ENCODE assay signal across 9 cellular contexts in the genomic region with DNA sequence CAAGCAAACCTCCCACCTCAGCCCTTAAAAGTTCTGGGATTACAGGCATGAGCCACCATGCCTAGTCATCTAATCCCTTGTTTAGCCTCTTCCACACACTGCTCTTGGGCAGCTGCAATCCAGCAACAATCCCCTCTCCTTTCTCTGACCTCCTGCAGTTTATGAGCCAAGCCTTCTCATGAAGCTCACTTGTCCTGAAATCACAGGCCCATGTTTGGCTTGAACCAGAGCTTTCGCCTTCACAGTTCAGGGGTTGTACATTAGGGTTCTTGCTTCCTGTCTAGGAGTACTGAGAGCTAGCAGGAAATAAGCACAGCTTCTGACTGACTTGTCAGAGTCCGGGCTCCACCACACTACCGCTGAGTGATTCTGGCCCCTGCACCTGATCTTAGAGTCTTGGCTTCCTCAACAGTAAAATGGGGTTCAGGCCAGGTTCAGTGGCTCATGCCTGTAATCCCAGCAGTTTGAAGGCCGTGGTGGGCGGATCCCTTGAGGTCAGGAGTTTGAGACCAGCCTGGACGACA. TPM values are rescaled to one million over a fixed set of nuclear protein-coding genes. Genes with fewer than 3 reads are reported as not detected.
A peak's percentile ranks its signal among the peaks of the same experiment; 100 is the strongest.
DNase-seq lines count a peak whose midpoint lies in the region; ATAC-seq and TF ChIP-seq lines count a peak whose summit lies in the region.
"Had no signal": no experiment of that assay in that cellular context is flagged by ENCODE, and none has a peak within 500 bp of the region (broad histone marks: within the 10 kb centered on the region; RNA-seq: fewer than 3 reads in every experiment).

No MANE protein-coding gene starts in this region.

- no peak overlapping the region for H3K4me3 ChIP-seq in mammary epithelial cell (replicated peaks in 1 of 3; ENCODE audit: insufficient read depth in 1 of 3, low read depth in 2 of 3, low read length in 3 of 3)
- H3K4me3 ChIP-seq in gastrocnemius medialis: no peak overlapping the region

- H4K20me1 ChIP-seq in mammary epithelial cell (ENCODE audit: insufficient read depth, low read length): no peaks in the 10 kb centered on the region

- H3K27ac Mint-ChIP-seq in activated CD4-positive, alpha-beta memory T cell treated with anti-CD3 and anti-CD28 coated beads, Interleukin-2, amount 10 ng/mL, durations not matched to agents 7 days and 5 days: peak overlapping the region; percentile 89

- no peak overlapping the region for H3K27ac ChIP-seq in mammary epithelial cell (ENCODE audit: insufficient read depth, low read depth, low read length)
- no peak overlapping the region for H3K27ac ChIP-seq in gastrocnemius medialis
- H3K27ac ChIP-seq: neutrophil had no signal

- H3K27me3 ChIP-seq in mammary epithelial cell (ENCODE audit: insufficient read depth, low read length) (no peaks in the 10 kb centered on the region), gastrocnemius medialis (no peaks in the 10 kb centered on the region)
- H3K27me3 ChIP-seq: neutrophil had no signal

- CTCF ChIA-PET in activated CD4-positive, alpha-beta memory T cell treated with anti-CD3 and anti-CD28 coated beads, Interleukin-2, amount 10 ng/mL, durations not matched to agents 7 days and 5 days (lab: Charles Lee): interaction anchor here (0.9 to 2.0 kb wide), 9 partner anchors 12 to 144 kb away, joined by 4 to 11 read pairs (median 5); a partner anchor contains a TSS
- CTCF ChIA-PET in mammary epithelial cell (lab: Charles Lee; ENCODE audit: low non-redundant PET): no interaction called here

- TF ChIP-seq POLR2A in gastrocnemius medialis (IDR thresholded peaks at IDR 0.05): no peak

- H3K4me1 ChIP-seq in mammary epithelial cell (ENCODE audit: insufficient read depth, low read length): no peaks in the 10 kb centered on the region
- H3K4me1 ChIP-seq in gastrocnemius medialis: no peaks in the 10 kb centered on the region

- WGBS in mammary epithelial cell (ENCODE audit: low coverage, missing lambda C conversion rate): 94% methylated on average over 6 of the region's 6 CpGs

- no peak for TF ChIP-seq CTCF in mammary epithelial cell (conservative IDR thresholded peaks at IDR 0.05 in 1 of 2, IDR thresholded peaks at IDR 0.05 in 1 of 2; ENCODE audit: extremely low read depth in 1 of 2, insufficient read depth in 1 of 2, low read depth in 1 of 2, low read length in 2 of 2)
- no peak for TF ChIP-seq CTCF in gastrocnemius medialis (IDR thresholded peaks at IDR 0.05 in 4 of 5, conservative IDR thresholded peaks at IDR 0.05 in 1 of 5)
- TF ChIP-seq CTCF in omental fat pad (IDR thresholded peaks at IDR 0.05): no peak

- dilution Hi-C loops in mammary epithelial cell (cut with HindIII; ENCODE audit: low sequenced_read_pairs): no loop called here

- in situ Hi-C loops in mammary epithelial cell (cut with MboI; ENCODE audit: low sequenced_read_pairs in 2 of 2): no loop called here
- in situ Hi-C loops in gastrocnemius medialis (cut with MboI; ENCODE audit: low sequenced_read_pairs in 4 of 4): loop anchor here in 1 of 4 donors (25.0 kb wide), 1 partner anchor 109 kb away; no protein-coding TSS in a partner anchor

- no peak overlapping the region for H3K4me3 Mint-ChIP-seq in activated CD4-positive, alpha-beta memory T cell treated with anti-CD3 and anti-CD28 coated beads, Interleukin-2, amount 10 ng/mL, durations not matched to agents 7 days and 5 days

- intact Hi-C loops in mammary epithelial cell (cut with micrococcal nuclease): no loop called here
- intact Hi-C loops in gastrocnemius medialis (cut with DNase I; ENCODE audit: low total_unique reads): no loop called here

- POLR2A ChIA-PET in activated CD4-positive, alpha-beta memory T cell treated with anti-CD3 and anti-CD28 coated beads, Interleukin-2, amount 10 ng/mL, durations not matched to agents 7 days and 5 days (lab: Charles Lee): interaction anchor here (0.6 to 2.8 kb wide), 16 partner anchors 9 to 275 kb away, joined by 3 to 19 read pairs (median 4); a partner anchor contains a TSS

- H3K79me2 ChIP-seq in mammary epithelial cell (ENCODE audit: insufficient read depth, low read length): no peaks in the 10 kb centered on the region

- H3K9me3 ChIP-seq in mammary epithelial cell (replicated peaks; ENCODE audit: insufficient read depth, low read length) (no peaks in the 10 kb centered on the region), gastrocnemius medialis (no peaks in the 10 kb centered on the region)
- H3K9me3 ChIP-seq: neutrophil had no signal

- H3K27me3 Mint-ChIP-seq in activated CD4-positive, alpha-beta memory T cell treated with anti-CD3 and anti-CD28 coated beads, Interleukin-2, amount 10 ng/mL, durations not matched to agents 7 days and 5 days: no peaks in the 10 kb centered on the region

- no peak overlapping the region for H3K4me2 ChIP-seq in mammary epithelial cell (ENCODE audit: insufficient read depth, low read depth, low read length)

- no peaks in the 10 kb centered on the region for H3K36me3 Mint-ChIP-seq in activated CD4-positive, alpha-beta memory T cell treated with anti-CD3 and anti-CD28 coated beads, Interleukin-2, amount 10 ng/mL, durations not matched to agents 7 days and 5 days (ENCODE audit: low read depth)

- peak; percentile 67 for DNase-seq in activated CD4-positive, alpha-beta memory T cell treated with anti-CD3 and anti-CD28 coated beads, Interleukin-2, amount 10 ng/mL, durations not matched to agents 7 days and 5 days
- DNase-seq in stimulated activated CD4-positive, alpha-beta T cell treated with anti-CD3 and anti-CD28 coated beads, Interleukin-12 subunit alpha, Interleukin-12 subunit beta, amount 100 ng/mL, for 4 hours: peak; percentile 11
- DNase-seq in OCI-M2 (lab: John Stamatoyannopoulos, UW; ENCODE audit: unreplicated experiment) (no peak), mammary epithelial cell (no peak), gastrocnemius medialis (no peak), omental fat pad (ENCODE audit: low spot score) (no peak)

- H3K36me3 ChIP-seq in mammary epithelial cell (ENCODE audit: insufficient read depth, low read length) (no peaks in the 10 kb centered on the region), gastrocnemius medialis (no peaks in the 10 kb centered on the region)
- H3K36me3 ChIP-seq: neutrophil had no signal

- no peak overlapping the region for H2AFZ ChIP-seq in mammary epithelial cell (ENCODE audit: low read depth, low read length)

- H3K9ac ChIP-seq in mammary epithelial cell (ENCODE audit: insufficient read depth, low read length): no peak overlapping the region

- peaks cover 21% of the 10 kb centered on the region for H3K4me1 Mint-ChIP-seq in activated CD4-positive, alpha-beta memory T cell treated with anti-CD3 and anti-CD28 coated beads, Interleukin-2, amount 10 ng/mL, durations not matched to agents 7 days and 5 days

- BruUV-seq in mammary epithelial cell (replicated peaks; lab: Mats Ljungman, UMichigan): no TSS peak

- H3K9me3 Mint-ChIP-seq in activated CD4-positive, alpha-beta memory T cell treated with anti-CD3 and anti-CD28 coated beads, Interleukin-2, amount 10 ng/mL, durations not matched to agents 7 days and 5 days: no peaks in the 10 kb centered on the region

- ATAC-seq in GM19043 (IDR thresholded peaks at IDR 0.05; ENCODE audit: low read depth, unreplicated experiment): peak; percentile 94
- ATAC-seq in HG02973 (IDR thresholded peaks at IDR 0.05; ENCODE audit: unreplicated experiment): peak; percentile 76
- no peak for ATAC-seq in gastrocnemius medialis
- ATAC-seq in omental fat pad (ENCODE audit: low FRiP score): no peak

RNA-seq across cellular contexts. Expression of a gene that starts 16.3 kb away (rescaled TPM):
- total RNA-seq in activated CD4-positive, alpha-beta memory T cell treated with anti-CD3 and anti-CD28 coated beads, Interleukin-2, amount 10 ng/mL, durations not matched to agents 7 days and 5 days: 10 to 100 TPM; 34.6 to 35.2 TPM
- 10 to 100 TPM; 48.4 to 53.2 TPM for total RNA-seq in mammary epithelial cell
- polyA plus RNA-seq in mammary epithelial cell: 68.5 TPM
- polyA minus RNA-seq in mammary epithelial cell: 83.1 TPM
- 10 to 100 TPM; 35.1 to 69.2 (median 64.1) TPM for total RNA-seq in gastrocnemius medialis
- total RNA-seq in omental fat pad: 10 to 100 TPM; 21.3 to 35.9 (median 27.8) TPM

RNA-seq across cellular contexts. Expression of a gene that starts 26.4 kb away (rescaled TPM):
- 100 to 1,000 TPM; 193 to 200 TPM for total RNA-seq in activated CD4-positive, alpha-beta memory T cell treated with anti-CD3 and anti-CD28 coated beads, Interleukin-2, amount 10 ng/mL, durations not matched to agents 7 days and 5 days
- total RNA-seq in mammary epithelial cell (100 to 1,000 TPM in 1 of 2 donors, 10 to 100 TPM in 1; 80.2 to 129 TPM), gastrocnemius medialis (10 to 100 TPM; 15.3 to 37.9 (median 28.4) TPM), omental fat pad (10 to 100 TPM; 51.1 to 95.0 (median 68.3) TPM)
- 105 TPM for polyA plus RNA-seq in mammary epithelial cell
- 226 TPM for polyA minus RNA-seq in mammary epithelial cell

RNA-seq across cellular contexts. Expression of a gene that starts 28.5 kb away (rescaled TPM):
- total RNA-seq in activated CD4-positive, alpha-beta memory T cell treated with anti-CD3 and anti-CD28 coated beads, Interleukin-2, amount 10 ng/mL, durations not matched to agents 7 days and 5 days: 10 to 100 TPM; 15.5 to 17.1 TPM
- 10 to 100 TPM; 11.0 to 28.9 TPM for total RNA-seq in mammary epithelial cell
- 25.3 TPM for polyA plus RNA-seq in mammary epithelial cell
- polyA minus RNA-seq in mammary epithelial cell: 24.8 TPM
- 10 to 100 TPM; 36.2 to 82.6 (median 66.8) TPM for total RNA-seq in gastrocnemius medialis
- 10 to 100 TPM; 12.2 to 19.0 (median 14.0) TPM for total RNA-seq in omental fat pad

RNA-seq across cellular contexts. Expression of a gene that starts 31.8 kb away (rescaled TPM):
- 10 to 100 TPM; 25.2 to 25.7 TPM for total RNA-seq in activated CD4-positive, alpha-beta memory T cell treated with anti-CD3 and anti-CD28 coated beads, Interleukin-2, amount 10 ng/mL, durations not matched to agents 7 days and 5 days
- 1 to 10 TPM; 2.3 to 7.3 TPM for total RNA-seq in mammary epithelial cell
- 7.9 TPM for polyA plus RNA-seq in mammary epithelial cell
- 6.2 TPM for polyA minus RNA-seq in mammary epithelial cell
- 1 to 10 TPM in 3 of 4 donors, under 1 TPM in 1; 0.25 to 3.7 (median 2.4) TPM for total RNA-seq in gastrocnemius medialis
- 10 to 100 TPM in 1 of 4 donors, 1 to 10 TPM in 3; 5.0 to 11.3 (median 6.3) TPM for total RNA-seq in omental fat pad

Comparison
In these comparisons a context has a peak if more than half of its experiments do, and no peak if none do; other contexts are left out.
1. ATAC-seq: peak in GM19043 (single experiment) and HG02973 (single experiment); none in gastrocnemius medialis (0 of 2) and omental fat pad (single experiment).
2. DNase-seq: peak in activated CD4-positive, alpha-beta memory T cell treated with anti-CD3 and anti-CD28 coated beads, Interleukin-2, amount 10 ng/mL, durations not matched to agents 7 days and 5 days (single experiment) and stimulated activated CD4-positive, alpha-beta T cell treated with anti-CD3 and anti-CD28 coated beads, Interleukin-12 subunit alpha, Interleukin-12 subunit beta, amount 100 ng/mL, for 4 hours (single experiment); none in OCI-M2 (single experiment), mammary epithelial cell (single experiment), gastrocnemius medialis (0 of 2) and omental fat pad (single experiment).